ENCODE assay signal across 9 cellular contexts in the genomic region with DNA sequence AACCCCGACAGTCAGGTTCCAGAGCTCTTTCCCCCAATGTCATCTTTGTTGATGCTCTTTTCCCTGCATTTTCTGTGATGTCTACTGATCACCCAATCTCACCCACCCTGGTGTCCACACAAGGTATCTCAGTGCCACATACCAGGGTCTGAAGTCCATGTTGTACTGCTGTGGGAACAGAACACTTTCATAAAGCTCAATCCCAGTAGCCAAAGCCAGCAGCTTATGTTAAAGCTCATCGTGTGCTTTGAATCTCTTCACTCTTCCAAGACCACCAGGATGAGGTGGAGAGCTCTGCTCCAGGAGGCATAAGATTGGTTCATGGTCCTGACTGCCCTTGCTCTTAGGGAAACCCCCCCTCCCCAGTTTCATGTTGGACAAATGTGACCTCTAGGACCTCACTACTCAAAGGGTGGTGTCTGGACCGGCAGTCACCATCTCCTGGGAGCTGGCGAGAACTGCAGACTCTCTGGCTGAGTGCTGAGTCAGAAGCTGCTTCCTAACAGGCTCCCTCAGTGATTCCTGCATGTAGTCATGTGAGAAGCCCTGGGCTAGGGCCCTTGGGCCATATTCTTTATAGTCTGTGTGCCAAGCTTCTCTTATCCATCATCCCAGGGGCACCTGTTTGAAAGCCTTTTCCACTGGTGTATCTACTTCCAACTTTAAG.
A peak's percentile ranks its signal among the peaks of the same experiment; 100 is the strongest.
DNase-seq lines count a peak whose midpoint lies in the region; ATAC-seq and TF ChIP-seq lines count a peak whose summit lies in the region.
"Had no signal": no experiment of that assay in that cellular context is flagged by ENCODE, and none has a peak within 500 bp of the region (broad histone marks: within the 10 kb centered on the region; RNA-seq: fewer than 3 reads in every experiment).

No MANE protein-coding gene starts in this region.

- no peaks in the 10 kb centered on the region for H3K9me3 ChIP-seq in BLaER1

- peaks cover 12% of the 10 kb centered on the region; the same call in 1 of the 2 replicates for H4K20me1 ChIP-seq in BLaER1

- peak; percentile 26 for DNase-seq in MV-4-11 (lab: John Stamatoyannopoulos, UW)
- DNase-seq in epithelial cell of esophagus (ENCODE audit: low read depth): peak; percentile 72
- peak; percentile 40 for DNase-seq in non-pigmented ciliary epithelial cell (ENCODE audit: low read depth)
- no peak for DNase-seq in T-helper 2 cell treated with Interferon-gamma antibody and Interleukin-4, amounts not matched to agents 5 μg/mL and 100 μg/mL, for 36 hours (ENCODE audit: low spot score)
- DNase-seq: NCI-H1092 treated with DMSO at 0.1 percent for 48 hours had no signal

- H3K4me3 ChIP-seq in BLaER1 (no peak overlapping the region), epithelial cell of esophagus (ENCODE audit: low read length) (no peak overlapping the region)

- no peaks in the 10 kb centered on the region for H3K9me3 Mint-ChIP-seq in T-helper 2 cell treated with Interferon-gamma antibody and Interleukin-4, amounts not matched to agents 5 μg/mL and 100 μg/mL, for 36 hours

- peak overlapping the region; percentile 11; the same call in 1 of the 2 replicates for H3K9ac ChIP-seq in BLaER1

- no peaks in the 10 kb centered on the region for H3K27me3 Mint-ChIP-seq in T-helper 2 cell treated with Interferon-gamma antibody and Interleukin-4, amounts not matched to agents 5 μg/mL and 100 μg/mL, for 36 hours (ENCODE audit: low read depth)

- peaks cover 50% of the 10 kb centered on the region for H3K36me3 ChIP-seq in BLaER1

- H3K4me1 ChIP-seq in BLaER1: peaks cover 58% of the 10 kb centered on the region

- no peak overlapping the region for H3K4me3 Mint-ChIP-seq in T-helper 2 cell treated with Interferon-gamma antibody and Interleukin-4, amounts not matched to agents 5 μg/mL and 100 μg/mL, for 36 hours

- H3K27me3 ChIP-seq in BLaER1: no peaks in the 10 kb centered on the region

- H3K36me3 Mint-ChIP-seq in T-helper 2 cell treated with Interferon-gamma antibody and Interleukin-4, amounts not matched to agents 5 μg/mL and 100 μg/mL, for 36 hours (ENCODE audit: low read depth): peaks cover 53% of the 10 kb centered on the region

- no peak for TF ChIP-seq CTCF in epithelial cell of esophagus (IDR thresholded peaks at IDR 0.05; ENCODE audit: insufficient read depth, low read depth, low read length, missing control alignments)

- H3K27ac Mint-ChIP-seq in T-helper 2 cell treated with Interferon-gamma antibody and Interleukin-4, amounts not matched to agents 5 μg/mL and 100 μg/mL, for 36 hours: no peak overlapping the region

- ATAC-seq in HG03354 (IDR thresholded peaks at IDR 0.05; ENCODE audit: poor library complexity, severe bottlenecking, unreplicated experiment): no peak
- ATAC-seq in HG02852 (IDR thresholded peaks at IDR 0.05; ENCODE audit: unreplicated experiment): no peak
- ATAC-seq in GM21423 (IDR thresholded peaks at IDR 0.05; ENCODE audit: unreplicated experiment): no peak

- no peak overlapping the region for H3K27ac ChIP-seq in BLaER1

- no peak overlapping the region; the same call in 1 of the 2 replicates for H3K4me2 ChIP-seq in BLaER1

- peaks cover 3% of the 10 kb centered on the region for H3K4me1 Mint-ChIP-seq in T-helper 2 cell treated with Interferon-gamma antibody and Interleukin-4, amounts not matched to agents 5 μg/mL and 100 μg/mL, for 36 hours (ENCODE audit: low read depth)
